ENCODE assay signal across 7 cellular contexts in genomic region chr16:21525029-21525895, GRCh38.
DNase-seq lines count a peak whose midpoint lies in the region; ATAC-seq and TF ChIP-seq lines count a peak whose summit lies in the region.
"Not testable (repeated sequence)": the region's sequence is repeated elsewhere in the genome, so short reads cannot be mapped to it uniquely, and the experiment has no call there.

No MANE protein-coding gene starts in this region.

- H3K9ac ChIP-seq in NT2/D1 (ENCODE audit: insufficient read length, low read depth): peak overlapping the region; percentile 23
- H3K9ac ChIP-seq in endodermal cell (ENCODE audit: extremely low read depth, low read length, poor library complexity, severe bottlenecking): not testable (repeated sequence)

- DNase-seq in ELR (ENCODE audit: low read depth) (peak; percentile 37), HuH-7.5 (ENCODE audit: low spot score) (peak; percentile 75), endodermal cell (peak; percentile 81), right cardiac atrium (peak in 2 of 3 donors; percentile 55 to 70), myocyte (ENCODE audit: low read depth) (peak; percentile 58)
- DNase-seq in NT2/D1 (ENCODE audit: low read depth, low spot score): not testable (repeated sequence)
- peak; percentile 11 for DNase-seq in activated naive CD4-positive, alpha-beta T cell treated with anti-CD3 and anti-CD28 coated beads, Interleukin-2, amount 10 ng/mL, durations not matched to agents 7 days and 5 days

- peak overlapping the region; percentile 4 for H3K27ac ChIP-seq in endodermal cell (ENCODE audit: low read depth, low read length)
- not testable (repeated sequence) for H3K27ac ChIP-seq in right cardiac atrium (ENCODE audit: low read length)

- CTCF ChIA-PET in activated naive CD4-positive, alpha-beta T cell treated with anti-CD3 and anti-CD28 coated beads, Interleukin-2, amount 10 ng/mL, durations not matched to agents 7 days and 5 days (lab: Charles Lee): not testable (repeated sequence)

- not testable (repeated sequence) for H3K36me3 ChIP-seq in NT2/D1 (ENCODE audit: insufficient read depth, insufficient read length, low read length); endodermal cell (ENCODE audit: control insufficient read depth, insufficient read depth, low read length)

- TF ChIP-seq CTCF in endodermal cell (conservative IDR thresholded peaks at IDR 0.05): not testable (repeated sequence)

- H3K27me3 ChIP-seq in NT2/D1 (ENCODE audit: insufficient read depth, insufficient read length); endodermal cell (ENCODE audit: control insufficient read depth, insufficient read depth, low read length, poor library complexity, severe bottlenecking); right cardiac atrium (ENCODE audit: control insufficient read depth, insufficient read depth): not testable (repeated sequence)

- intact Hi-C loops in right cardiac atrium (cut with DNase I): not testable (repeated sequence)

- peaks cover 24% of the 10 kb centered on the region for H3K4me1 ChIP-seq in NT2/D1 (ENCODE audit: insufficient read depth, insufficient read length)
- H3K4me1 ChIP-seq in endodermal cell (ENCODE audit: control insufficient read depth, insufficient read depth, low read length); right cardiac atrium (ENCODE audit: control insufficient read depth, insufficient read depth, low read length): not testable (repeated sequence)

- ATAC-seq in right cardiac atrium: not testable (repeated sequence)

- H3K4me3 Mint-ChIP-seq in activated naive CD4-positive, alpha-beta T cell treated with anti-CD3 and anti-CD28 coated beads, Interleukin-2, amount 10 ng/mL, durations not matched to agents 7 days and 5 days; endodermal cell: not testable (repeated sequence)

- not testable (repeated sequence) for H3K4me1 Mint-ChIP-seq in activated naive CD4-positive, alpha-beta T cell treated with anti-CD3 and anti-CD28 coated beads, Interleukin-2, amount 10 ng/mL, durations not matched to agents 7 days and 5 days
- H3K4me1 Mint-ChIP-seq in endodermal cell: peaks cover 18% of the 10 kb centered on the region

- H3K4me3 ChIP-seq in NT2/D1 (ENCODE audit: insufficient read length, low read depth); endodermal cell (ENCODE audit: low read length); right cardiac atrium (ENCODE audit: low read length): not testable (repeated sequence)

- WGBS in endodermal cell (ENCODE audit: insufficient coverage in 1 of 2, insufficient read length in 1 of 2), 2 experiments: 72 to 81% methylated on average over 12 to 14 of the region's 14 CpGs
- WGBS in right cardiac atrium: 57% methylated on average over 14 of the region's 14 CpGs

- not testable (repeated sequence) for H3K9me3 Mint-ChIP-seq in activated naive CD4-positive, alpha-beta T cell treated with anti-CD3 and anti-CD28 coated beads, Interleukin-2, amount 10 ng/mL, durations not matched to agents 7 days and 5 days; endodermal cell

- H3K9me3 ChIP-seq in NT2/D1 (ENCODE audit: insufficient read depth, low read length); endodermal cell (ENCODE audit: control insufficient read depth, low read length); right cardiac atrium (ENCODE audit: control insufficient read depth, low read length): not testable (repeated sequence)

- not testable (repeated sequence) for H3K36me3 Mint-ChIP-seq in activated naive CD4-positive, alpha-beta T cell treated with anti-CD3 and anti-CD28 coated beads, Interleukin-2, amount 10 ng/mL, durations not matched to agents 7 days and 5 days; endodermal cell (ENCODE audit: low read depth)

- H3K27me3 Mint-ChIP-seq in activated naive CD4-positive, alpha-beta T cell treated with anti-CD3 and anti-CD28 coated beads, Interleukin-2, amount 10 ng/mL, durations not matched to agents 7 days and 5 days: not testable (repeated sequence)
- H3K27me3 Mint-ChIP-seq in endodermal cell (ENCODE audit: insufficient read depth): peaks cover 11% of the 10 kb centered on the region

- H3K27ac Mint-ChIP-seq in activated naive CD4-positive, alpha-beta T cell treated with anti-CD3 and anti-CD28 coated beads, Interleukin-2, amount 10 ng/mL, durations not matched to agents 7 days and 5 days; endodermal cell: not testable (repeated sequence)
